In the genomic region with DNA sequence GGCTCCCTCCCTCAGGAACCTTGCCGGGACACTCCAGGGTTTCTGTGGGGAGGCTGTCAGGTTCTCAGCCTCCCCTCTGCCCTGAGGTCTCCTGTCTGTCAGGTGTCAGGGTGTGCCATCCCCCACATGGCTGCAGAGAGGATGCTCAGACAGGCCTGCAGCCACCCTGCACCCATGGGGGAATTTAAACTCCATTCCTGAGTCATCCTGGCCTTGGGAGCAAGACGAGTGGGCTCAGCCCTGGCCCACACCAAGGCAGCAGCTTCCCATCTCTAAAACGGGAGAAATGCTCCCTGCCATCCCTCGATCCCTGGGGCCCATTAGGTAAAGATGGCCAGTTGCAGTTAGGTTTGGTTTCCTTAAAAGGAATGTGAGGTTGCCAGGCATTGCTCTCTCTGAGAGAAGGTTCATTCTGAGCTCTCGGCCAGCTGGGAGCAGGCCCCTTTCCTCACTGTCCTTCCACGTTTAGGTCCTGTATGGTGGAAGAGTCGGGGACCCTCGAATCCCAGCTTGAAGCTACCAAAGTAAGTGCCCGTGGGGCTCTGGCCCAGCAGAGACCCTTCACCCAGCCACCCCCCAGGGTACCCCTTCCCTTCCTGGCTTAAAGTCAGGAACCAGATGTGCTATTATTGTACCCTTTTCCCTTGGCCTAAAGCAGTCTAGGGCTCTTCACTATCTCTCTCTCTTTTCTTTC, we compare ENCODE assay signal across 19 cellular contexts. TPM values are rescaled to one million over a fixed set of nuclear protein-coding genes. Genes with fewer than 3 reads are reported as not detected.
A peak's percentile ranks its signal among the peaks of the same experiment; 100 is the strongest.
DNase-seq lines count a peak whose midpoint lies in the region; ATAC-seq and TF ChIP-seq lines count a peak whose summit lies in the region.
"Had no signal": no experiment of that assay in that cellular context is flagged by ENCODE, and none has a peak within 500 bp of the region (broad histone marks: within the 10 kb centered on the region; RNA-seq: fewer than 3 reads in every experiment).

No MANE protein-coding gene starts in this region.

- WGBS in sigmoid colon, 2 donors = 74 to 81% methylated on average over 9 of the region's 9 CpGs

- H3K36me3 ChIP-seq in HCT116 (ENCODE audit: control insufficient read depth in 1 of 2, insufficient read depth in 2 of 2, low read length in 2 of 2) (peaks cover 21 to 45% of the 10 kb centered on the region in 2 experiments), sigmoid colon (peaks cover 75 to 97% (median 87%) of the 10 kb centered on the region in 4 donors)

- H3K4me1 ChIP-seq in HCT116 (ENCODE audit: control insufficient read depth in 1 of 2, insufficient read depth in 2 of 2, low read length in 2 of 2) (peaks cover 7 to 18% of the 10 kb centered on the region in 2 experiments), sigmoid colon (peaks cover 0 to 18% (median 15%) of the 10 kb centered on the region in 4 donors)
- H3K4me1 ChIP-seq: BLaER1 treated with 17β-estradiol and CSF1 and Interleukin-3, amounts not matched to agents 10 nM and 100 nM had no signal

- H3K9me3 ChIP-seq in HCT116 (ENCODE audit: control insufficient read depth in 1 of 2, insufficient read depth in 1 of 2, low read depth in 1 of 2, low read length in 2 of 2) (no peaks in the 10 kb centered on the region), sigmoid colon (no peaks in the 10 kb centered on the region)
- H3K9me3 ChIP-seq: BLaER1 treated with 17β-estradiol and CSF1 and Interleukin-3, amounts not matched to agents 10 nM and 100 nM; esophagus squamous epithelium; upper lobe of right lung had no signal

- H4K20me1 ChIP-seq in HCT116 (ENCODE audit: insufficient read depth) = no peaks in the 10 kb centered on the region

- POLR2A ChIA-PET in HCT116 (lab: Charles Lee) = no interaction called here
- POLR2A ChIA-PET in activated CD4-positive, alpha-beta memory T cell treated with anti-CD3 and anti-CD28 coated beads, Interleukin-2, amount 10 ng/mL, durations not matched to agents 7 days and 5 days (lab: Charles Lee) = no interaction called here

- no peaks in the 10 kb centered on the region for H3K27me3 Mint-ChIP-seq in activated naive CD4-positive, alpha-beta T cell treated with anti-CD3 and anti-CD28 coated beads, Interleukin-2, amount 50 U/mL, for 24 hours
- H3K27me3 Mint-ChIP-seq in activated naive CD4-positive, alpha-beta T cell treated with anti-CD3 and anti-CD28 coated beads for 36 hours (ENCODE audit: low read depth) = no peaks in the 10 kb centered on the region
- no peaks in the 10 kb centered on the region for H3K27me3 Mint-ChIP-seq in chondrocyte (ENCODE audit: low read depth)
- H3K27me3 Mint-ChIP-seq in activated CD4-positive, alpha-beta memory T cell treated with anti-CD3 and anti-CD28 coated beads, Interleukin-2, amount 10 ng/mL, durations not matched to agents 7 days and 5 days = no peaks in the 10 kb centered on the region

- H3K4me3 ChIP-seq in HCT116 (replicated peaks in 1 of 2; ENCODE audit: low read depth in 1 of 2, low read length in 2 of 2) = no peak overlapping the region
- H3K4me3 ChIP-seq in sigmoid colon = no peak overlapping the region
- H3K4me3 ChIP-seq: BLaER1 treated with 17β-estradiol and CSF1 and Interleukin-3, amounts not matched to agents 10 nM and 100 nM; esophagus squamous epithelium; upper lobe of right lung had no signal

- no peak overlapping the region for H2AFZ ChIP-seq in HCT116 (ENCODE audit: low read depth, low read length, poor library complexity, severe bottlenecking)

- TF ChIP-seq CTCF in HCT116 (IDR thresholded peaks at IDR 0.05 in 2 of 3, conservative IDR thresholded peaks at IDR 0.05 in 1 of 3; ENCODE audit: borderline replicate concordance in 1 of 3, insufficient read depth in 1 of 3, low read depth in 2 of 3, low read length in 2 of 3) = no peak
- TF ChIP-seq CTCF in chondrocyte (IDR thresholded peaks at IDR 0.05) = no peak
- no peak for TF ChIP-seq CTCF in sigmoid colon (IDR thresholded peaks at IDR 0.05)

- H3K36me3 Mint-ChIP-seq in activated naive CD4-positive, alpha-beta T cell treated with anti-CD3 and anti-CD28 coated beads, Interleukin-2, amount 50 U/mL, for 24 hours = peaks cover 11% of the 10 kb centered on the region
- peaks cover 20% of the 10 kb centered on the region for H3K36me3 Mint-ChIP-seq in activated naive CD4-positive, alpha-beta T cell treated with anti-CD3 and anti-CD28 coated beads for 36 hours (ENCODE audit: low read depth)
- H3K36me3 Mint-ChIP-seq in chondrocyte (ENCODE audit: low read depth) = peaks cover 56% of the 10 kb centered on the region
- H3K36me3 Mint-ChIP-seq in activated CD4-positive, alpha-beta memory T cell treated with anti-CD3 and anti-CD28 coated beads, Interleukin-2, amount 10 ng/mL, durations not matched to agents 7 days and 5 days (ENCODE audit: low read depth) = peaks cover 71% of the 10 kb centered on the region

- RAD21 ChIA-PET in HCT116 (lab: Charles Lee; ENCODE audit: low non-redundant PET in 1 of 2, low total read pairs in 2 of 2, uncharacterized antibody in 2 of 2, unreplicated experiment in 2 of 2) = no interaction called here

- H3K27me3 ChIP-seq in HCT116 (ENCODE audit: insufficient read depth, low read length) = no peaks in the 10 kb centered on the region
- H3K27me3 ChIP-seq in sigmoid colon = no peaks in the 10 kb centered on the region
- H3K27me3 ChIP-seq: BLaER1 treated with 17β-estradiol and CSF1 and Interleukin-3, amounts not matched to agents 10 nM and 100 nM; esophagus squamous epithelium; upper lobe of right lung had no signal

- intact Hi-C loops in activated naive CD4-positive, alpha-beta T cell treated with anti-CD3 and anti-CD28 coated beads for 36 hours (cut with micrococcal nuclease) = no loop called here
- intact Hi-C loops in HCT116 (cut with micrococcal nuclease) = no loop called here
- intact Hi-C loops in sigmoid colon (cut with DNase I) = loop anchor here (10.0 kb wide), 1 partner anchor 1595 kb away; no protein-coding TSS in a partner anchor

- CTCF ChIA-PET in activated naive CD4-positive, alpha-beta T cell treated with anti-CD3 and anti-CD28 coated beads for 36 hours (lab: Charles Lee) = no interaction called here
- CTCF ChIA-PET in HCT116 (lab: Charles Lee) = no interaction called here
- CTCF ChIA-PET in activated CD4-positive, alpha-beta memory T cell treated with anti-CD3 and anti-CD28 coated beads, Interleukin-2, amount 10 ng/mL, durations not matched to agents 7 days and 5 days (lab: Charles Lee) = no interaction called here

- H3K9me3 Mint-ChIP-seq in activated naive CD4-positive, alpha-beta T cell treated with anti-CD3 and anti-CD28 coated beads, Interleukin-2, amount 50 U/mL, for 24 hours = no peaks in the 10 kb centered on the region
- no peaks in the 10 kb centered on the region for H3K9me3 Mint-ChIP-seq in activated naive CD4-positive, alpha-beta T cell treated with anti-CD3 and anti-CD28 coated beads for 36 hours
- H3K9me3 Mint-ChIP-seq in chondrocyte (ENCODE audit: low read depth) = no peaks in the 10 kb centered on the region
- no peaks in the 10 kb centered on the region for H3K9me3 Mint-ChIP-seq in activated CD4-positive, alpha-beta memory T cell treated with anti-CD3 and anti-CD28 coated beads, Interleukin-2, amount 10 ng/mL, durations not matched to agents 7 days and 5 days

- TF ChIP-seq POLR2A in HCT116 (IDR thresholded peaks at IDR 0.05; ENCODE audit: borderline replicate concordance, extremely low read depth, insufficient read depth, insufficient read length) (no peak), sigmoid colon (IDR thresholded peaks at IDR 0.05) (no peak)

- no peak overlapping the region for H3K9ac ChIP-seq in HCT116 (ENCODE audit: low read length)
- H3K9ac ChIP-seq: BLaER1 treated with 17β-estradiol and CSF1 and Interleukin-3, amounts not matched to agents 10 nM and 100 nM had no signal

- no TSS peak for BruUV-seq in HCT116 (replicated peaks; lab: Mats Ljungman, UMichigan)

- H3K79me2 ChIP-seq in HCT116 (ENCODE audit: insufficient read depth, low read length) = peaks cover 14% of the 10 kb centered on the region

- no peak for TF ChIP-seq RAD21 in HCT116 (IDR thresholded peaks at IDR 0.05; ENCODE audit: low read depth)

- H3K27ac Mint-ChIP-seq in activated naive CD4-positive, alpha-beta T cell treated with anti-CD3 and anti-CD28 coated beads, Interleukin-2, amount 50 U/mL, for 24 hours = peak overlapping the region; percentile 51
- no peak overlapping the region for H3K27ac Mint-ChIP-seq in activated naive CD4-positive, alpha-beta T cell treated with anti-CD3 and anti-CD28 coated beads for 36 hours
- peak overlapping the region; percentile 32 for H3K27ac Mint-ChIP-seq in chondrocyte (ENCODE audit: unreplicated experiment)
- no peak overlapping the region for H3K27ac Mint-ChIP-seq in activated CD4-positive, alpha-beta memory T cell treated with anti-CD3 and anti-CD28 coated beads, Interleukin-2, amount 10 ng/mL, durations not matched to agents 7 days and 5 days

- DNase-seq in activated naive CD4-positive, alpha-beta T cell treated with anti-CD3 and anti-CD28 coated beads for 36 hours = no peak
- DNase-seq in HCT116 (ENCODE audit: low read depth, low spot score) (no peak), chondrocyte (ENCODE audit: low spot score) (peak; percentile 52), sigmoid colon (peak; percentile 32), SHP77 treated with DMSO at 0.1 percent for 48 hours (lab: John Stamatoyannopoulos, UW) (no peak)
- DNase-seq in activated CD8-positive, alpha-beta memory T cell treated with anti-CD3 and anti-CD28 coated beads, Interleukin-2, amount 50 U/mL, for 48 hours = no peak
- DNase-seq in activated CD4-positive, alpha-beta memory T cell treated with anti-CD3 and anti-CD28 coated beads, Interleukin-2, amount 10 ng/mL, durations not matched to agents 7 days and 5 days = no peak
- DNase-seq: activated CD4-positive, alpha-beta T cell treated with anti-CD3 and anti-CD28 coated beads for 4 hours; activated gamma-delta T cell; amygdala; effector CD8-positive, alpha-beta T cell; esophagus squamous epithelium; MM.1S; NCI-H2171; NCI-H524 treated with DMSO at 0.1 percent for 48 hours; stimulated activated CD4-positive, alpha-beta T cell treated with anti-CD3 and anti-CD28 coated beads, Interleukin-12 subunit alpha, Interleukin-12 subunit beta, amount 100 ng/mL, for 4 hours; upper lobe of right lung had no signal

- no peak for ATAC-seq in HCT116
- ATAC-seq: upper lobe of right lung had no signal

- no peaks in the 10 kb centered on the region for H3K4me1 Mint-ChIP-seq in activated naive CD4-positive, alpha-beta T cell treated with anti-CD3 and anti-CD28 coated beads, Interleukin-2, amount 50 U/mL, for 24 hours
- H3K4me1 Mint-ChIP-seq in activated naive CD4-positive, alpha-beta T cell treated with anti-CD3 and anti-CD28 coated beads for 36 hours (ENCODE audit: low read depth) = no peaks in the 10 kb centered on the region
- H3K4me1 Mint-ChIP-seq in chondrocyte (ENCODE audit: low read depth) = peaks cover 12% of the 10 kb centered on the region
- H3K4me1 Mint-ChIP-seq in activated CD4-positive, alpha-beta memory T cell treated with anti-CD3 and anti-CD28 coated beads, Interleukin-2, amount 10 ng/mL, durations not matched to agents 7 days and 5 days = no peaks in the 10 kb centered on the region

- H3K9me2 ChIP-seq in HCT116 (ENCODE audit: insufficient read depth) = no peaks in the 10 kb centered on the region

- no peak for TF ChIP-seq EP300 in sigmoid colon (IDR thresholded peaks at IDR 0.05)

- peak overlapping the region; percentile 7; the same call in 1 of the 2 replicates for H3K27ac ChIP-seq in HCT116 (ENCODE audit: low read depth, low read length)
- no peak overlapping the region for H3K27ac ChIP-seq in sigmoid colon
- H3K27ac ChIP-seq: BLaER1 treated with 17β-estradiol and CSF1 and Interleukin-3, amounts not matched to agents 10 nM and 100 nM; upper lobe of right lung had no signal

- no peak overlapping the region for H3K4me3 Mint-ChIP-seq in activated naive CD4-positive, alpha-beta T cell treated with anti-CD3 and anti-CD28 coated beads, Interleukin-2, amount 50 U/mL, for 24 hours
- H3K4me3 Mint-ChIP-seq in activated naive CD4-positive, alpha-beta T cell treated with anti-CD3 and anti-CD28 coated beads for 36 hours = no peak overlapping the region
- H3K4me3 Mint-ChIP-seq in chondrocyte (ENCODE audit: unreplicated experiment) = no peak overlapping the region
- H3K4me3 Mint-ChIP-seq in activated CD4-positive, alpha-beta memory T cell treated with anti-CD3 and anti-CD28 coated beads, Interleukin-2, amount 10 ng/mL, durations not matched to agents 7 days and 5 days = no peak overlapping the region

- H3K4me2 ChIP-seq in HCT116 (ENCODE audit: low read length) = no peak overlapping the region
- H3K4me2 ChIP-seq: BLaER1 treated with 17β-estradiol and CSF1 and Interleukin-3, amounts not matched to agents 10 nM and 100 nM had no signal

RNA-seq across cellular contexts. Expression of gene DYNC2I2, which starts 26.6 kb away (rescaled TPM):
- 10 to 100 TPM; 32.4 to 32.8 TPM for total RNA-seq in activated naive CD4-positive, alpha-beta T cell treated with anti-CD3 and anti-CD28 coated beads for 36 hours
- total RNA-seq in HCT116 (2021; ENCODE audit: unreplicated experiment) (155 TPM), chondrocyte (23.4 to 41.0 TPM (median 24.0 TPM) in 3 replicates), sigmoid colon (10 to 100 TPM; 21.6 to 33.0 (median 27.0) TPM)
- 150 and 152 TPM in 2 replicates for polyA plus RNA-seq in HCT116 (2012)
- polyA plus RNA-seq in sigmoid colon = 10 to 100 TPM; 39.6 to 87.4 (median 43.9) TPM
- 10 to 100 TPM; 51.5 to 53.5 TPM for total RNA-seq in activated CD4-positive, alpha-beta memory T cell treated with anti-CD3 and anti-CD28 coated beads, Interleukin-2, amount 10 ng/mL, durations not matched to agents 7 days and 5 days

RNA-seq across cellular contexts. Expression of gene SET, which starts 59.0 kb away (rescaled TPM):
- 100 to 1,000 TPM; 669 to 771 TPM for total RNA-seq in activated naive CD4-positive, alpha-beta T cell treated with anti-CD3 and anti-CD28 coated beads for 36 hours
- total RNA-seq in HCT116 (2021; ENCODE audit: unreplicated experiment) = 595 TPM
- polyA plus RNA-seq in HCT116 (2012) = 271 and 320 TPM in 2 replicates
- total RNA-seq in chondrocyte = 235 to 266 TPM (median 255 TPM) in 3 replicates
- total RNA-seq in sigmoid colon = 100 to 1,000 TPM; 182 to 195 (median 187) TPM
- 100 to 1,000 TPM in 2 of 3 donors, 10 to 100 TPM in 1; 77.2 to 172 (median 114) TPM for polyA plus RNA-seq in sigmoid colon
- 100 to 1,000 TPM; 355 to 379 TPM for total RNA-seq in activated CD4-positive, alpha-beta memory T cell treated with anti-CD3 and anti-CD28 coated beads, Interleukin-2, amount 10 ng/mL, durations not matched to agents 7 days and 5 days

Comparison
In these comparisons a context has a peak if more than half of its experiments do, and no peak if none do; other contexts are left out.
1. H3K27ac Mint-ChIP-seq: peak in activated naive CD4-positive, alpha-beta T cell treated with anti-CD3 and anti-CD28 coated beads, Interleukin-2, amount 50 U/mL, for 24 hours (single experiment) and chondrocyte (single experiment); none in activated naive CD4-positive, alpha-beta T cell treated with anti-CD3 and anti-CD28 coated beads for 36 hours (single experiment) and activated CD4-positive, alpha-beta memory T cell treated with anti-CD3 and anti-CD28 coated beads, Interleukin-2, amount 10 ng/mL, durations not matched to agents 7 days and 5 days (single experiment).
2. DNase-seq: peak in chondrocyte (single experiment) and sigmoid colon (single experiment); none in activated naive CD4-positive, alpha-beta T cell treated with anti-CD3 and anti-CD28 coated beads for 36 hours (single experiment), HCT116 (single experiment), activated CD8-positive, alpha-beta memory T cell treated with anti-CD3 and anti-CD28 coated beads, Interleukin-2, amount 50 U/mL, for 48 hours (single experiment), SHP77 treated with DMSO at 0.1 percent for 48 hours (single experiment) and activated CD4-positive, alpha-beta memory T cell treated with anti-CD3 and anti-CD28 coated beads, Interleukin-2, amount 10 ng/mL, durations not matched to agents 7 days and 5 days (single experiment).